1 cellular context compared by ENCODE assay signal in genomic region chr10:100349672-100350071, GRCh38.
TF ChIP-seq lines count a peak whose summit lies in the region.

No MANE protein-coding gene starts in this region.

TF ChIP-seq in GM12878, 131 proteins besides CTCF, POLR2A, EP300 and RAD21 (continued from another document):
- TF ChIP-seq CEBPZ (IDR thresholded peaks at IDR 0.05; ENCODE audit: low read depth, low read length) (no peak), MYC (IDR thresholded peaks at IDR 0.05; ENCODE audit: insufficient read depth, insufficient read length, insufficient replicate concordance, low read length, severe bottlenecking) (no peak), E2F4 (IDR thresholded peaks at IDR 0.05; ENCODE audit: low read depth, low read length) (no peak)
TF ChIP-seq in GM12878: peak in this region for 0.
